ENCODE assay signal across 7 cellular contexts in the genomic region with DNA sequence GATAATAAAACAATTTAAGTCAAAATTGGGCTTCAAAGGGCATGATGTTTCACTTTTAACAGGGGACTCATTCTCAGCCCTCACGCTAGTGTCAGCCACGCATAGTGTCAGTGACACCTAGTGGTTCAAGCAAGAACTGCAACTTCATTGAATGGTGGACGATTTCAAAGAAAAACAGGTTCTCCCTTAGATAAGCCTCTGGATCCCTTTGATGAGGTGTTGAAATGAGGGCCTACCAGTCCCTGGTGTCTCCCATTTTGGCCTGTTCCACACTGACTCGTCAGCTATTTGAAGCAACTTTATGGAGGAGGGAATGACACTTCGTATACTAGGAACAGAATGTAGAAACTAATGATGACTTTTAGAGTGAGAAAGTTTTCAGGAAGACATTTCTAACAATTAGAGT. TPM values are rescaled to one million over a fixed set of nuclear protein-coding genes. Genes with fewer than 3 reads are reported as not detected.
DNase-seq lines count a peak whose midpoint lies in the region; ATAC-seq, FAIRE-seq and TF ChIP-seq lines count a peak whose summit lies in the region.

No MANE protein-coding gene starts in this region.

- peak; percentile 46 for DNase-seq in DMS53 treated with DMSO at 0.1 percent for 48 hours (lab: John Stamatoyannopoulos, UW; ENCODE audit: unreplicated experiment)
- DNase-seq in HAP-1 (ENCODE audit: low spot score in 2 of 2) = peak; percentile 35 to 63
- peak; percentile 91 for DNase-seq in OCI-M1 (lab: John Stamatoyannopoulos, UW)
- peak; percentile 5 for DNase-seq in astrocyte (ENCODE audit: low read depth)
- DNase-seq in iPS DF 19.7 (ENCODE audit: low read depth, low spot score) = peak; percentile 5
- peak; percentile 36 for DNase-seq in stimulated activated CD4-positive, alpha-beta T cell treated with anti-CD3 and anti-CD28 coated beads, Interleukin-15, amount 100 ng/mL, for 24 hours

- H3K36me3 ChIP-seq in HAP-1 (replicated peaks) (no peaks in the 10 kb centered on the region), astrocyte (ENCODE audit: insufficient read depth, low read length) (no peaks in the 10 kb centered on the region)

- H3K27ac Mint-ChIP-seq in astrocyte (ENCODE audit: unreplicated experiment) = no peak overlapping the region

- ATAC-seq in GM18511 (IDR thresholded peaks at IDR 0.05; ENCODE audit: unreplicated experiment) = no peak

- H3K4me2 ChIP-seq in astrocyte (ENCODE audit: low read length) = no peak overlapping the region

- no peaks in the 10 kb centered on the region for H4K20me1 ChIP-seq in astrocyte (ENCODE audit: insufficient read depth, low read length)

- H3K9me3 ChIP-seq in HAP-1 (no peaks in the 10 kb centered on the region), astrocyte (ENCODE audit: insufficient read depth, low read depth, low read length) (no peaks in the 10 kb centered on the region)

- H2AFZ ChIP-seq in astrocyte (ENCODE audit: low read depth, low read length) = no peak overlapping the region

- peaks cover 13% of the 10 kb centered on the region for H3K27me3 Mint-ChIP-seq in astrocyte (ENCODE audit: low read depth, unreplicated experiment)

- no peak overlapping the region for H3K27ac ChIP-seq in astrocyte (ENCODE audit: low read depth, low read length)

- no peak for FAIRE-seq in astrocyte (lab: Jason Lieb, UNC)

- peak; percentile 87 for TF ChIP-seq CTCF in astrocyte (IDR thresholded peaks at IDR 0.05; ENCODE audit: insufficient read depth, low read depth, low read length)

- H3K9me3 Mint-ChIP-seq in astrocyte (ENCODE audit: unreplicated experiment) = no peaks in the 10 kb centered on the region

- no peak overlapping the region for H3K9ac ChIP-seq in astrocyte (ENCODE audit: low read length)

- no peak overlapping the region for H3K4me3 Mint-ChIP-seq in astrocyte (ENCODE audit: unreplicated experiment)

- H3K4me1 ChIP-seq in HAP-1 (no peaks in the 10 kb centered on the region; the same call in 1 of the 2 replicates), astrocyte (ENCODE audit: insufficient read depth, low read length) (no peaks in the 10 kb centered on the region)

- peaks cover 10% of the 10 kb centered on the region for H3K27me3 ChIP-seq in HAP-1 (ENCODE audit: low read depth)
- peaks cover 6% of the 10 kb centered on the region for H3K27me3 ChIP-seq in astrocyte (ENCODE audit: insufficient read depth, low read length)

- in situ Hi-C loops in HAP-1 (cut with MboI; ENCODE audit: low sequenced_read_pairs) = no loop called here

- H3K4me3 ChIP-seq in HAP-1 (no peak overlapping the region), astrocyte (ENCODE audit: insufficient read depth, low read depth, low read length) (no peak overlapping the region)

- no peaks in the 10 kb centered on the region for H3K36me3 Mint-ChIP-seq in astrocyte (ENCODE audit: low read depth, unreplicated experiment)

- no peaks in the 10 kb centered on the region for H3K79me2 ChIP-seq in astrocyte (ENCODE audit: insufficient read depth, low read length)

- peaks cover 3% of the 10 kb centered on the region for H3K4me1 Mint-ChIP-seq in astrocyte (ENCODE audit: low read depth, unreplicated experiment)

RNA-seq across cellular contexts. Expression of a gene that starts 56.2 kb away (rescaled TPM):
- total RNA-seq in astrocyte = not detected in 2 replicates

Comparison
In these comparisons a context has a peak if more than half of its experiments do, and no peak if none do; other contexts are left out.
1. DNase-seq: peak in every context shown above with its lines; median percentile 91 in OCI-M1; 49 in HAP-1; 46 in DMS53 treated with DMSO at 0.1 percent for 48 hours; 36 in stimulated activated CD4-positive, alpha-beta T cell treated with anti-CD3 and anti-CD28 coated beads, Interleukin-15, amount 100 ng/mL, for 24 hours; 5 in astrocyte; 5 in iPS DF 19.7.